2 cellular contexts compared by ENCODE assay signal in the genomic region with DNA sequence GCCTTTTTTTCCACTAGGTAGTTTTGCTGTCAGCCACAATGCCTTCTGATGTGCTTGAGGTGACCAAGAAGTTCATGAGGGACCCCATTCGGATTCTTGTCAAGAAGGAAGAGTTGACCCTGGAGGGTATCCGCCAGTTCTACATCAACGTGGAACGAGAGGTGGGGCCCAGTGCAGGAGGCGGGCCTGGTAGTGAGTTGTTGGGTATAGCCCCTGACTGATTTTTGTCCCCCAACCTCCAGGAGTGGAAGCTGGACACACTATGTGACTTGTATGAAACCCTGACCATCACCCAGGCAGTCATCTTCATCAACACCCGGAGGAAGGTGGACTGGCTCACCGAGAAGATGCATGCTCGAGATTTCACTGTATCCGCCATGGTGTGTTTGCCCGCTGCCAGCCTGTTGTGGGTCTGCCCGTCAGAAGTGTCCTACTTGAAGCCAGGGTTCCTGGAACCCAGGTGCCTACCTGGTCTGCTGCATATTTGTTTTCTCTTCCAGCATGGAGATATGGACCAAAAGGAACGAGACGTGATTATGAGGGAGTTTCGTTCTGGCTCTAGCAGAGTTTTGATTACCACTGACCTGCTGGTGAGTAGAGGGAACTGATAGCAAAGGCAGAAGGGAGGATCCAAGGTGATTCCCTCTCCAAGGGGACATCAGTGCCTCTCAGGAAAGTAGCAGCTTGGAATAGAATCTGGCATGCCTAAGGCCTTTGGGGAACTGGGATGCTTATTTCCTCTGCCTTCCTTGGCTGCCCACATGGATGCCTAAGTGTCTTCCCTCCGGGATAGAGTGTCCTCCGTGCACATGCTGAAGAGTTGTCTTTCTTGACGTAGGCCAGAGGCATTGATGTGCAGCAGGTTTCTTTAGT.
A peak's percentile ranks its signal among the peaks of the same experiment; 100 is the strongest.
TF ChIP-seq lines count a peak whose summit lies in the region.

No MANE protein-coding gene starts in this region.

TF ChIP-seq in IMR-90, 13 proteins besides CTCF, POLR2A, EP300 and RAD21:
- TF ChIP-seq CHD1 (IDR thresholded peaks at IDR 0.05; ENCODE audit: low read depth, low read length), result no peak
- no peak for TF ChIP-seq FOS (IDR thresholded peaks at IDR 0.05; ENCODE audit: low read depth, low read length)
- no peak for TF ChIP-seq MAZ (IDR thresholded peaks at IDR 0.05; ENCODE audit: borderline replicate concordance, low read depth, low read length)
- no peak for TF ChIP-seq BHLHE40 (IDR thresholded peaks at IDR 0.05; ENCODE audit: low read depth, low read length)
- no peak for TF ChIP-seq CEBPB (IDR thresholded peaks at IDR 0.05; ENCODE audit: low read depth, low read length)
- no peak for TF ChIP-seq MAFK (IDR thresholded peaks at IDR 0.05; ENCODE audit: low read depth, low read length)
- TF ChIP-seq, protein P1, sequence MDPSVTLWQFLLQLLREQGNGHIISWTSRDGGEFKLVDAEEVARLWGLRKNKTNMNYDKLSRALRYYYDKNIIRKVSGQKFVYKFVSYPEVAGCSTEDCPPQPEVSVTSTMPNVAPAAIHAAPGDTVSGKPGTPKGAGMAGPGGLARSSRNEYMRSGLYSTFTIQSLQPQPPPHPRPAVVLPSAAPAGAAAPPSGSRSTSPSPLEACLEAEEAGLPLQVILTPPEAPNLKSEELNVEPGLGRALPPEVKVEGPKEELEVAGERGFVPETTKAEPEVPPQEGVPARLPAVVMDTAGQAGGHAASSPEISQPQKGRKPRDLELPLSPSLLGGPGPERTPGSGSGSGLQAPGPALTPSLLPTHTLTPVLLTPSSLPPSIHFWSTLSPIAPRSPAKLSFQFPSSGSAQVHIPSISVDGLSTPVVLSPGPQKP (IDR thresholded peaks at IDR 0.05; ENCODE audit: borderline replicate concordance, low read depth, low read length), result no peak
- no peak for TF ChIP-seq SMC3 (IDR thresholded peaks at IDR 0.05; ENCODE audit: low read depth, low read length)
- TF ChIP-seq MXI1 (IDR thresholded peaks at IDR 0.05; ENCODE audit: borderline replicate concordance, low read depth, low read length), result no peak
- TF ChIP-seq NFE2L2 (IDR thresholded peaks at IDR 0.05; ENCODE audit: low read depth, low read length), result no peak
- no peak for TF ChIP-seq RCOR1 (IDR thresholded peaks at IDR 0.05; ENCODE audit: insufficient replicate concordance, low read length)
- TF ChIP-seq, protein P2, sequence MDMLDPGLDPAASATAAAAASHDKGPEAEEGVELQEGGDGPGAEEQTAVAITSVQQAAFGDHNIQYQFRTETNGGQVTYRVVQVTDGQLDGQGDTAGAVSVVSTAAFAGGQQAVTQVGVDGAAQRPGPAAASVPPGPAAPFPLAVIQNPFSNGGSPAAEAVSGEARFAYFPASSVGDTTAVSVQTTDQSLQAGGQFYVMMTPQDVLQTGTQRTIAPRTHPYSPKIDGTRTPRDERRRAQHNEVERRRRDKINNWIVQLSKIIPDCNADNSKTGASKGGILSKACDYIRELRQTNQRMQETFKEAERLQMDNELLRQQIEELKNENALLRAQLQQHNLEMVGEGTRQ (IDR thresholded peaks at IDR 0.05; ENCODE audit: low read depth, low read length), result no peak
- TF ChIP-seq RFX5 (IDR thresholded peaks at IDR 0.05; ENCODE audit: low read depth, low read length), result no peak

TF ChIP-seq in K562, 482 proteins besides CTCF, POLR2A, EP300 and RAD21:
- no peak for TF ChIP-seq U2AF1 (optimal IDR thresholded peaks at IDR 0.05; ENCODE audit: low read depth, low read length)
- TF ChIP-seq ZNF354B (CRISPR knock-in tag; IDR thresholded peaks at IDR 0.05), result no peak
- TF ChIP-seq NONO (IDR thresholded peaks at IDR 0.05; ENCODE audit: low read depth in 2 of 2, low read length in 1 of 2), result no peak
- no peak for TF ChIP-seq SP1 (CRISPR knock-in tag; IDR thresholded peaks at IDR 0.05)
- TF ChIP-seq SUPT5H (IDR thresholded peaks at IDR 0.05), result peak; percentile 36; the same call in 1 of the 2 replicates
- no peak for TF ChIP-seq SMAD1 (IDR thresholded peaks at IDR 0.05; ENCODE audit: low read depth, low read length, partially characterized antibody)
- peak; percentile 42 for TF ChIP-seq RBFOX2 (IDR thresholded peaks at IDR 0.05; ENCODE audit: low read depth, low read length)
- no peak for TF ChIP-seq L3MBTL2 (IDR thresholded peaks at IDR 0.05)
- TF ChIP-seq, protein P3, sequence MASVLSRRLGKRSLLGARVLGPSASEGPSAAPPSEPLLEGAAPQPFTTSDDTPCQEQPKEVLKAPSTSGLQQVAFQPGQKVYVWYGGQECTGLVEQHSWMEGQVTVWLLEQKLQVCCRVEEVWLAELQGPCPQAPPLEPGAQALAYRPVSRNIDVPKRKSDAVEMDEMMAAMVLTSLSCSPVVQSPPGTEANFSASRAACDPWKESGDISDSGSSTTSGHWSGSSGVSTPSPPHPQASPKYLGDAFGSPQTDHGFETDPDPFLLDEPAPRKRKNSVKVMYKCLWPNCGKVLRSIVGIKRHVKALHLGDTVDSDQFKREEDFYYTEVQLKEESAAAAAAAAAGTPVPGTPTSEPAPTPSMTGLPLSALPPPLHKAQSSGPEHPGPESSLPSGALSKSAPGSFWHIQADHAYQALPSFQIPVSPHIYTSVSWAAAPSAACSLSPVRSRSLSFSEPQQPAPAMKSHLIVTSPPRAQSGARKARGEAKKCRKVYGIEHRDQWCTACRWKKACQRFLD (CRISPR knock-in tag; IDR thresholded peaks at IDR 0.05), result no peak
- no peak for TF ChIP-seq HOXB6 (CRISPR knock-in tag; IDR thresholded peaks at IDR 0.05; ENCODE audit: borderline replicate concordance)
- TF ChIP-seq HNRNPUL1 (IDR thresholded peaks at IDR 0.05; ENCODE audit: low read length), result no peak
- no peak for TF ChIP-seq ZNF24 (IDR thresholded peaks at IDR 0.05)
